Comparison of ENCODE assay signal across 14 cellular contexts in the genomic region with DNA sequence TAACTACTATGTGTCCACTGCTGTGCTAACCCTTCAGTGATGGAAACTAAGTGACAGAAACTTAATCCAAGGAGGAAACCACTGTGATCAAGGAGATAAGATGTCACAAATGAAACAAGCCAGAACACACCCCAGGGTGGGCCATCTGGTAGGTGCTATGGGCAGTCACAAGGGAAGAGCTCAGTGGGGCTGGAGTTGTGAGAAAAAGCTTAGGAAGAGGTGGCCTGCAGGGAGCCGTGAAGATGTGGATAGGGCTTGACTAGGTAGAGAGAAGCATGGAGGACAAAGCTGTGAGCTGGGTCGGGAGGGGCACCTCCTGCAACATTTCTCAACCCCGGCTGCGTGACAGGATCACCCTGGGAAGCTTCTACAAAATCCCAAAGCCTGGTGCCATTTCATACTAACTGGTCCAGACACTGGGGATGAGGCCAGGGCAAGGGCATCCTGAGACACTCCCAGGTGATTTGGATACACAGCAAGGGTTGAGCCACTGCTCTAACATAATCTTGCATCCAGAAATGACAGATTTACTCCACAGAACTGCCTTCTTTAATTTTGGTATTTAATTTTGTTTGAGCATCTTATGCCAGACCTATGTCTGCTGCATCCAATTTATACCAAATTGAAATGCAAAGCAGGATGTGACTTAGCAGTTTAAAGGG.
DNase-seq lines count a peak whose midpoint lies in the region; ATAC-seq, FAIRE-seq and TF ChIP-seq lines count a peak whose summit lies in the region.
"Had no signal": no experiment of that assay in that cellular context is flagged by ENCODE, and none has a peak within 500 bp of the region (broad histone marks: within the 10 kb centered on the region; RNA-seq: fewer than 3 reads in every experiment).

No MANE protein-coding gene starts in this region.

- H3K36me3 ChIP-seq in astrocyte (ENCODE audit: insufficient read depth, low read length) (no peaks in the 10 kb centered on the region), thymus (ENCODE audit: control insufficient read depth, insufficient read depth) (no peaks in the 10 kb centered on the region)
- H3K36me3 ChIP-seq: stomach had no signal

- peak overlapping the region; percentile 3 for H3K4me2 ChIP-seq in astrocyte (ENCODE audit: low read length)

- ATAC-seq in sciatic nerve (no peak), HG02973 (IDR thresholded peaks at IDR 0.05; ENCODE audit: unreplicated experiment) (no peak)
- ATAC-seq: HCT116 had no signal

- H3K36me3 Mint-ChIP-seq in activated naive CD4-positive, alpha-beta T cell treated with anti-CD3 and anti-CD28 coated beads, Interleukin-2, amount 50 U/mL, for 24 hours, result peaks cover 8% of the 10 kb centered on the region
- H3K36me3 Mint-ChIP-seq in astrocyte (ENCODE audit: low read depth, unreplicated experiment) (peaks cover 6% of the 10 kb centered on the region), MCF 10A (ENCODE audit: insufficient read depth, unreplicated experiment) (peaks cover 5% of the 10 kb centered on the region)

- peaks cover 39% of the 10 kb centered on the region for H3K4me1 ChIP-seq in astrocyte (ENCODE audit: insufficient read depth, low read length)
- peaks cover 56% of the 10 kb centered on the region for H3K4me1 ChIP-seq in thymus (ENCODE audit: control insufficient read depth, insufficient read depth, low read length)

- H3K27ac ChIP-seq in astrocyte (ENCODE audit: low read depth, low read length), result no peak overlapping the region
- H3K27ac ChIP-seq in thymus (ENCODE audit: low read depth), result peak overlapping the region; percentile 58

- TF ChIP-seq CTCF in astrocyte (IDR thresholded peaks at IDR 0.05; ENCODE audit: insufficient read depth, low read depth, low read length) (no peak), MCF 10A (IDR thresholded peaks at IDR 0.05; ENCODE audit: unreplicated experiment) (no peak)

- H3K79me2 ChIP-seq in astrocyte (ENCODE audit: insufficient read depth, low read length), result peaks cover 74% of the 10 kb centered on the region

- H3K9me3 ChIP-seq in astrocyte (ENCODE audit: insufficient read depth, low read depth, low read length) (no peaks in the 10 kb centered on the region), thymus (ENCODE audit: control insufficient read depth) (no peaks in the 10 kb centered on the region)
- H3K9me3 ChIP-seq: stomach had no signal

- H3K9me3 Mint-ChIP-seq in activated naive CD4-positive, alpha-beta T cell treated with anti-CD3 and anti-CD28 coated beads, Interleukin-2, amount 50 U/mL, for 24 hours, result no peaks in the 10 kb centered on the region
- H3K9me3 Mint-ChIP-seq in astrocyte (ENCODE audit: unreplicated experiment) (no peaks in the 10 kb centered on the region), MCF 10A (ENCODE audit: unreplicated experiment) (no peaks in the 10 kb centered on the region)
- H3K9me3 Mint-ChIP-seq: dendritic cell treated with granulocyte-macrophage colony-stimulating factor and Interleukin-4, amounts not matched to agents 40 ng/mL and 50 ng/mL, for 4 days had no signal

- peak overlapping the region; percentile 96 for H3K27ac Mint-ChIP-seq in activated naive CD4-positive, alpha-beta T cell treated with anti-CD3 and anti-CD28 coated beads, Interleukin-2, amount 50 U/mL, for 24 hours
- H3K27ac Mint-ChIP-seq in astrocyte (ENCODE audit: unreplicated experiment) (peak overlapping the region; percentile 55), MCF 10A (ENCODE audit: low read depth, unreplicated experiment) (no peak overlapping the region)
- H3K27ac Mint-ChIP-seq: dendritic cell treated with granulocyte-macrophage colony-stimulating factor and Interleukin-4, amounts not matched to agents 40 ng/mL and 50 ng/mL, for 4 days had no signal

- H3K27me3 ChIP-seq in astrocyte (ENCODE audit: insufficient read depth, low read length), result no peaks in the 10 kb centered on the region
- no peaks in the 10 kb centered on the region for H3K27me3 ChIP-seq in thymus (ENCODE audit: control insufficient read depth, insufficient read depth)
- H3K27me3 ChIP-seq: stomach had no signal

- no peak overlapping the region for H2AFZ ChIP-seq in astrocyte (ENCODE audit: low read depth, low read length)

- intact Hi-C loops in MCF 10A (cut with micrococcal nuclease), result no loop called here
- intact Hi-C loops in sciatic nerve (cut with DNase I), result no loop called here

- H3K9ac ChIP-seq in astrocyte (ENCODE audit: low read length), result no peak overlapping the region

- no peak for FAIRE-seq in astrocyte (lab: Jason Lieb, UNC)

- BruUV-seq in MCF 10A (replicated peaks; lab: Mats Ljungman, UMichigan), result no TSS peak

- H3K4me3 Mint-ChIP-seq in activated naive CD4-positive, alpha-beta T cell treated with anti-CD3 and anti-CD28 coated beads, Interleukin-2, amount 50 U/mL, for 24 hours, result peak overlapping the region; percentile 80
- H3K4me3 Mint-ChIP-seq in astrocyte (ENCODE audit: unreplicated experiment) (no peak overlapping the region), MCF 10A (ENCODE audit: unreplicated experiment) (no peak overlapping the region)
- H3K4me3 Mint-ChIP-seq: dendritic cell treated with granulocyte-macrophage colony-stimulating factor and Interleukin-4, amounts not matched to agents 40 ng/mL and 50 ng/mL, for 4 days had no signal

- 68% methylated on average over 4 of the region's 4 CpGs for WGBS in thymus

- H3K27me3 Mint-ChIP-seq in activated naive CD4-positive, alpha-beta T cell treated with anti-CD3 and anti-CD28 coated beads, Interleukin-2, amount 50 U/mL, for 24 hours, result no peaks in the 10 kb centered on the region
- H3K27me3 Mint-ChIP-seq in astrocyte (ENCODE audit: low read depth, unreplicated experiment), result no peaks in the 10 kb centered on the region
- no peaks in the 10 kb centered on the region for H3K27me3 Mint-ChIP-seq in MCF 10A (ENCODE audit: insufficient read depth, unreplicated experiment)
- H3K27me3 Mint-ChIP-seq: dendritic cell treated with granulocyte-macrophage colony-stimulating factor and Interleukin-4, amounts not matched to agents 40 ng/mL and 50 ng/mL, for 4 days had no signal

- CTCF ChIA-PET in MCF 10A (lab: Yijun Ruan, JAX), result interaction anchor here (0.5 to 1.8 kb wide), 8 partner anchors 37 to 188 kb away, joined by 3 to 6 read pairs (median 4); no protein-coding TSS in a partner anchor

- peaks cover 57% of the 10 kb centered on the region for H3K4me1 Mint-ChIP-seq in activated naive CD4-positive, alpha-beta T cell treated with anti-CD3 and anti-CD28 coated beads, Interleukin-2, amount 50 U/mL, for 24 hours
- H3K4me1 Mint-ChIP-seq in astrocyte (ENCODE audit: low read depth, unreplicated experiment) (peaks cover 3% of the 10 kb centered on the region), MCF 10A (ENCODE audit: insufficient read depth, unreplicated experiment) (peaks cover 45% of the 10 kb centered on the region)

- H4K20me1 ChIP-seq in astrocyte (ENCODE audit: insufficient read depth, low read length), result peaks cover 17% of the 10 kb centered on the region

- no peak for DNase-seq in activated naive CD4-positive, alpha-beta T cell treated with anti-CD3 and anti-CD28 coated beads, Interleukin-2, amount 50 U/mL, for 16 hours
- DNase-seq in OCI-M1 (lab: John Stamatoyannopoulos, UW) (peak; percentile 19), astrocyte (ENCODE audit: low read depth) (no peak), MCF 10A (ENCODE audit: unreplicated experiment) (no peak), sciatic nerve (ENCODE audit: low spot score) (no peak)
- DNase-seq: activated CD4-positive, alpha-beta T cell treated with anti-CD3 and anti-CD28 coated beads, Interleukin-2, amount 50 U/mL, for 1 hour; NCI-H187 treated with DMSO at 0.1 percent for 48 hours; stimulated activated CD4-positive, alpha-beta T cell treated with anti-CD3 and anti-CD28 coated beads, Interleukin-2, amount 100 ng/mL, for 48 hours; stomach had no signal

- no peak overlapping the region for H3K4me3 ChIP-seq in astrocyte (ENCODE audit: insufficient read depth, low read depth, low read length)
- no peak overlapping the region for H3K4me3 ChIP-seq in thymus (ENCODE audit: low read length)
- H3K4me3 ChIP-seq: stomach had no signal

- POLR2A ChIA-PET in MCF 10A (lab: Yijun Ruan, JAX), result interaction anchor here (0.8 to 3.9 kb wide), 6 partner anchors 11 to 90 kb away, joined by 3 to 28 read pairs (median 6); a partner anchor contains a TSS
